ENCODE assay signal across 28 cellular contexts in genomic region chr17:72572604-72573491, GRCh38.
DNase-seq lines count a peak whose midpoint lies in the region; ATAC-seq and TF ChIP-seq lines count a peak whose summit lies in the region.
"Had no signal": no experiment of that assay in that cellular context is flagged by ENCODE, and none has a peak within 500 bp of the region (broad histone marks: within the 10 kb centered on the region; RNA-seq: fewer than 3 reads in every experiment).

No MANE protein-coding gene starts in this region.

- peak; percentile 19 for DNase-seq in AG20443 (ENCODE audit: low spot score)
- peak; percentile 44 for DNase-seq in M059J (ENCODE audit: low read depth)
- no peak for DNase-seq in neural crest cell (ENCODE audit: low read depth, low spot score)
- DNase-seq in stimulated activated CD4-positive, alpha-beta T cell treated with anti-CD3 and anti-CD28 coated beads, Interleukin-12 subunit alpha, Interleukin-12 subunit beta, amount 100 ng/mL, for 4 hours, result no peak
- no peak for DNase-seq in Ammon's horn (ENCODE audit: low spot score)
- DNase-seq in cerebellum (ENCODE audit: low spot score), result no peak
- no peak for DNase-seq in foreskin fibroblast
- DNase-seq: activated CD4-positive, alpha-beta memory T cell treated with anti-CD3 and anti-CD28 coated beads for 36 hours; activated CD8-positive, alpha-beta memory T cell treated with anti-CD3 and anti-CD28 coated beads, Interleukin-2, amount 50 U/mL, for 4 hours; activated naive CD4-positive, alpha-beta T cell treated with anti-CD3 and anti-CD28 coated beads for 36 hours; adrenal gland; DND-41; effector CD4-positive, alpha-beta T cell; midbrain; naive thymus-derived CD4-positive, alpha-beta T cell; NCI-H1092; NCI-H1694 treated with DMSO at 0.1 percent for 48 hours; NCI-H2171 treated with DMSO at 0.1 percent for 48 hours; retina; stimulated activated CD4-positive, alpha-beta T cell treated with anti-CD3 and anti-CD28 coated beads, Interleukin-2, amount 100 ng/mL, for 48 hours; T-helper 1 cell had no signal

- peaks cover 77% of the 10 kb centered on the region for H3K4me1 Mint-ChIP-seq in neural crest cell

- H3K27me3 Mint-ChIP-seq in neural crest cell (ENCODE audit: low read depth), result peaks cover 64% of the 10 kb centered on the region

- H3K4me3 Mint-ChIP-seq in neural crest cell, result peak overlapping the region; percentile 36
- H3K4me3 Mint-ChIP-seq: activated CD4-positive, alpha-beta memory T cell treated with anti-CD3 and anti-CD28 coated beads for 36 hours; activated naive CD4-positive, alpha-beta T cell treated with anti-CD3 and anti-CD28 coated beads for 36 hours; activated T-helper 1 cell treated with anti-CD3 and anti-CD28 coated beads, Interleukin-12 subunit alpha, Interleukin-12 subunit beta, Interleukin-2, Interleukin-4 antibody, amounts not matched to agents 30 ng/mL and 10 ng/mL and 1 ng/mL, durations not matched to agents 14 hours and 24 hours and 36 hours; GM23338; naive thymus-derived CD4-positive, alpha-beta T cell had no signal

- peak; percentile 12 for ATAC-seq in esophagus mucosa
- ATAC-seq: activated CD4-positive, CD25-positive, alpha-beta regulatory T cell treated with anti-CD3 and anti-CD28 coated beads, Interleukin-2, amount 50 U/mL, for 24 hours; GM23338; naive thymus-derived CD4-positive, alpha-beta T cell had no signal

- no peaks in the 10 kb centered on the region for H3K36me3 Mint-ChIP-seq in neural crest cell (ENCODE audit: low read depth)
- H3K36me3 Mint-ChIP-seq: activated CD4-positive, alpha-beta memory T cell treated with anti-CD3 and anti-CD28 coated beads for 36 hours; naive thymus-derived CD4-positive, alpha-beta T cell had no signal

- no peaks in the 10 kb centered on the region for H3K9me3 Mint-ChIP-seq in neural crest cell
- H3K9me3 Mint-ChIP-seq: activated CD4-positive, alpha-beta memory T cell treated with anti-CD3 and anti-CD28 coated beads for 36 hours; activated naive CD4-positive, alpha-beta T cell treated with anti-CD3 and anti-CD28 coated beads for 36 hours; activated T-helper 1 cell treated with anti-CD3 and anti-CD28 coated beads, Interleukin-12 subunit alpha, Interleukin-12 subunit beta, Interleukin-2, Interleukin-4 antibody, amounts not matched to agents 30 ng/mL and 10 ng/mL and 1 ng/mL, durations not matched to agents 14 hours and 24 hours and 36 hours; GM23338 had no signal

- H3K4me3 ChIP-seq in foreskin fibroblast (ENCODE audit: low read depth in 1 of 2, low read length in 2 of 2), result no peak overlapping the region
- H3K4me3 ChIP-seq: adrenal gland, GM23338, Peyer's patch, SJCRH30, spleen had no signal

- H3K27ac Mint-ChIP-seq in neural crest cell (ENCODE audit: unreplicated experiment), result peak overlapping the region; percentile 74
- H3K27ac Mint-ChIP-seq: activated CD4-positive, alpha-beta memory T cell treated with anti-CD3 and anti-CD28 coated beads for 36 hours; activated naive CD4-positive, alpha-beta T cell treated with anti-CD3 and anti-CD28 coated beads for 36 hours; activated T-helper 1 cell treated with anti-CD3 and anti-CD28 coated beads, Interleukin-12 subunit alpha, Interleukin-12 subunit beta, Interleukin-2, Interleukin-4 antibody, amounts not matched to agents 30 ng/mL and 10 ng/mL and 1 ng/mL, durations not matched to agents 14 hours and 24 hours and 36 hours; GM23338; naive thymus-derived CD4-positive, alpha-beta T cell had no signal

- no peak for TF ChIP-seq CTCF in neural crest cell (conservative IDR thresholded peaks at IDR 0.05)
- TF ChIP-seq CTCF in foreskin fibroblast (IDR thresholded peaks at IDR 0.05; ENCODE audit: low read depth, low read length), result no peak

Comparison
In these comparisons a context has a peak if more than half of its experiments do, and no peak if none do; other contexts are left out.
1. DNase-seq: peak in AG20443 (single experiment) and M059J (single experiment); none in neural crest cell (single experiment), stimulated activated CD4-positive, alpha-beta T cell treated with anti-CD3 and anti-CD28 coated beads, Interleukin-12 subunit alpha, Interleukin-12 subunit beta, amount 100 ng/mL, for 4 hours (single experiment), Ammon's horn (single experiment), cerebellum (single experiment) and foreskin fibroblast (0 of 2).